8 cellular contexts compared by ENCODE assay signal in genomic region chr6:166999145-166999844, GRCh38. TPM values are rescaled to one million over a fixed set of nuclear protein-coding genes. Genes with fewer than 3 reads are reported as not detected.
DNase-seq lines count a peak whose midpoint lies in the region; ATAC-seq and TF ChIP-seq lines count a peak whose summit lies in the region.

Gene CEP43, plus strand, starts transcription at chr6:166999397. Its CDS starts 16 bp downstream, at chr6:166999413.

- H3K27ac ChIP-seq in osteoblast (ENCODE audit: low read depth, low read length) (peak within 1 kb of the TSS; percentile 56), thoracic aorta (no peak within 1 kb of the TSS)

- peak within 1 kb of the TSS; percentile 74 to 94 for H3K27ac Mint-ChIP-seq in activated naive CD4-positive, alpha-beta T cell treated with anti-CD3 and anti-CD28 coated beads, Interleukin-2, amount 50 U/mL, for 72 hours
- H3K27ac Mint-ChIP-seq in glutamatergic neuron (ENCODE audit: unreplicated experiment) = no peak within 1 kb of the TSS

- TF ChIP-seq CTCF in glutamatergic neuron (IDR thresholded peaks at IDR 0.05; ENCODE audit: partially characterized antibody, unreplicated experiment) (no peak), osteoblast (IDR thresholded peaks at IDR 0.05; ENCODE audit: extremely low read depth, low read depth, low read length) (no peak), thoracic aorta (IDR thresholded peaks at IDR 0.05) (no peak)

- H3K4me3 ChIP-seq in osteoblast (ENCODE audit: insufficient read depth, low read length) (peak within 1 kb of the TSS; percentile 90), thoracic aorta (peak within 1 kb of the TSS; percentile 96)

- H3K4me1 Mint-ChIP-seq in glutamatergic neuron (ENCODE audit: low read depth, unreplicated experiment) = no peaks in the 10 kb centered on the region

- no peaks in the 10 kb centered on the region for H3K27me3 ChIP-seq in osteoblast (ENCODE audit: insufficient read depth, low read length)
- no peaks in the 10 kb centered on the region for H3K27me3 ChIP-seq in thoracic aorta (replicated peaks; ENCODE audit: insufficient read depth)

- peak within 1 kb of the TSS; percentile 93 for H2AFZ ChIP-seq in osteoblast (ENCODE audit: low read length)

- peaks cover 4% of the 10 kb centered on the region for H3K36me3 ChIP-seq in osteoblast (ENCODE audit: insufficient read depth, low read length)
- no peaks in the 10 kb centered on the region for H3K36me3 ChIP-seq in thoracic aorta

- peaks cover 9% of the 10 kb centered on the region for H4K20me1 ChIP-seq in osteoblast (ENCODE audit: insufficient read depth, low read length)

- ATAC-seq in HG02588 (IDR thresholded peaks at IDR 0.05; ENCODE audit: unreplicated experiment) = peak; percentile 90
- peak; percentile 90 for ATAC-seq in SK-N-SH treated with all-trans-retinoic acid at 6 μM for 48 hours
- ATAC-seq in activated naive CD4-positive, alpha-beta T cell treated with anti-CD3 and anti-CD28 coated beads, Interleukin-2, amount 50 U/mL, for 72 hours = peak; percentile 92 to 94
- ATAC-seq in thoracic aorta (ENCODE audit: insufficient number of reproducible peaks, low FRiP score, low read depth) = peak; percentile 94

- H3K9me3 ChIP-seq in osteoblast (ENCODE audit: low read depth, low read length) (no peaks in the 10 kb centered on the region), thoracic aorta (no peaks in the 10 kb centered on the region)

- H3K4me1 ChIP-seq in osteoblast (ENCODE audit: insufficient read depth, low read length) = peaks cover 18% of the 10 kb centered on the region
- peaks cover 0 to 18% of the 10 kb centered on the region in 2 donors for H3K4me1 ChIP-seq in thoracic aorta (ENCODE audit: control insufficient read depth in 1 of 2, low read depth in 2 of 2)

- no peaks in the 10 kb centered on the region for H3K9me3 Mint-ChIP-seq in activated naive CD4-positive, alpha-beta T cell treated with anti-CD3 and anti-CD28 coated beads, Interleukin-2, amount 50 U/mL, for 72 hours
- H3K9me3 Mint-ChIP-seq in glutamatergic neuron (ENCODE audit: unreplicated experiment) = no peaks in the 10 kb centered on the region

- H3K79me2 ChIP-seq in osteoblast (ENCODE audit: insufficient read depth, low read length) = peaks cover 65% of the 10 kb centered on the region

- peak within 1 kb of the TSS; percentile 94 for H3K4me2 ChIP-seq in osteoblast (ENCODE audit: insufficient read depth, low read length)

- H3K4me3 Mint-ChIP-seq in glutamatergic neuron (ENCODE audit: unreplicated experiment) = peak within 1 kb of the TSS; percentile 83

- peak; percentile 92 for DNase-seq in GM04504 (ENCODE audit: low read depth)
- DNase-seq in NCI-H1092 (lab: John Stamatoyannopoulos, UW) = peak; percentile 99
- DNase-seq in activated naive CD4-positive, alpha-beta T cell treated with anti-CD3 and anti-CD28 coated beads, Interleukin-2, amount 50 U/mL, for 72 hours (ENCODE audit: low spot score in 2 of 2) = peak; percentile 89 to 91
- peak; percentile 98 for DNase-seq in glutamatergic neuron
- DNase-seq in osteoblast (ENCODE audit: insufficient read length, low spot score, missing footprints) = peak; percentile 99
- peak; percentile 72 for DNase-seq in thoracic aorta (ENCODE audit: low spot score)

- H3K27me3 Mint-ChIP-seq in glutamatergic neuron (ENCODE audit: unreplicated experiment) = no peaks in the 10 kb centered on the region

- peaks cover 6 to 7% of the 10 kb centered on the region in 2 donors for H3K36me3 Mint-ChIP-seq in activated naive CD4-positive, alpha-beta T cell treated with anti-CD3 and anti-CD28 coated beads, Interleukin-2, amount 50 U/mL, for 72 hours
- no peaks in the 10 kb centered on the region for H3K36me3 Mint-ChIP-seq in glutamatergic neuron (ENCODE audit: unreplicated experiment)

TF ChIP-seq in SK-N-SH treated with all-trans-retinoic acid at 6 μM for 48 hours, 23 proteins besides CTCF, POLR2A, EP300 and RAD21:
- TF ChIP-seq ARNTL (CRISPR knock-in tag; IDR thresholded peaks at IDR 0.05; ENCODE audit: borderline replicate concordance, low read depth) (no peak), ISL1 (CRISPR knock-in tag; IDR thresholded peaks at IDR 0.05) (no peak), ZNF565 (CRISPR knock-in tag; conservative IDR thresholded peaks at IDR 0.05; ENCODE audit: low read depth) (no peak), TSHZ2 (CRISPR knock-in tag; IDR thresholded peaks at IDR 0.05) (no peak), CSDC2 (CRISPR knock-in tag; IDR thresholded peaks at IDR 0.05) (no peak), TCF4 (CRISPR knock-in tag; IDR thresholded peaks at IDR 0.05; ENCODE audit: borderline replicate concordance) (no peak), TOX (CRISPR knock-in tag; IDR thresholded peaks at IDR 0.05; ENCODE audit: borderline replicate concordance) (no peak)

RNA-seq across cellular contexts. Expression of gene CEP43, which starts in this region (rescaled TPM):
- 10 to 100 TPM; 17.5 to 21.9 TPM for total RNA-seq in activated naive CD4-positive, alpha-beta T cell treated with anti-CD3 and anti-CD28 coated beads, Interleukin-2, amount 50 U/mL, for 72 hours
- 12.1 TPM for total RNA-seq in glutamatergic neuron (ENCODE audit: unreplicated experiment)
- total RNA-seq in osteoblast = 19.4 and 19.5 TPM in 2 replicates
- total RNA-seq in thoracic aorta = 1 to 10 TPM; 7.7 to 8.5 TPM
